In genomic region chr16:4602330-4602729, GRCh38 we compare ENCODE assay signal across 30 cellular contexts. TPM values are rescaled to one million over a fixed set of nuclear protein-coding genes. Genes with fewer than 3 reads are reported as not detected.
DNase-seq lines count a peak whose midpoint lies in the region; ATAC-seq, FAIRE-seq and TF ChIP-seq lines count a peak whose summit lies in the region.
"Had no signal": no experiment of that assay in that cellular context is flagged by ENCODE, and none has a peak within 500 bp of the region (broad histone marks: within the 10 kb centered on the region; RNA-seq: fewer than 3 reads in every experiment).

No MANE protein-coding gene starts in this region.

- no peak overlapping the region for H4K8ac ChIP-seq in IMR-90 (ENCODE audit: low read depth in 2 of 2, low read length in 2 of 2)

- H3K4me1 ChIP-seq in BLaER1 treated with 17β-estradiol and CSF1 and Interleukin-3, amounts not matched to agents 10 nM and 100 nM: peaks cover 7 to 41% (median 28%) of the 10 kb centered on the region in 10 experiments; a peak in 18 of 20 replicates
- H3K4me1 ChIP-seq in IMR-90 (ENCODE audit: control insufficient read depth, insufficient read depth, low read length) (no peaks in the 10 kb centered on the region), HepG2 (ENCODE audit: insufficient read depth, low read length) (peaks cover 33% of the 10 kb centered on the region), PC-9 (replicated peaks; ENCODE audit: insufficient read depth) (no peaks in the 10 kb centered on the region)

- peak overlapping the region; percentile 50 for H2AK9ac ChIP-seq in IMR-90 (replicated peaks; ENCODE audit: low read depth, low read length, poor library complexity)

- in situ Hi-C loops in IMR-90 (cut with MboI; ENCODE audit: low sequenced_read_pairs) (no loop called here), HepG2 (cut with HindIII; ENCODE audit: extremely low pct_ligation_motif_present, low pct_unique_long_range_greater_than_20kb) (no loop called here)

- H2BK120ac ChIP-seq in IMR-90 (ENCODE audit: low read depth, low read length): no peak overlapping the region

- H3K56ac ChIP-seq in IMR-90 (ENCODE audit: extremely low read depth, insufficient read depth, low read length): no peak overlapping the region

- no peak overlapping the region for H3K14ac ChIP-seq in IMR-90 (replicated peaks; ENCODE audit: low read depth, low read length)

- no peak for TF ChIP-seq CTCF in IMR-90 (conservative IDR thresholded peaks at IDR 0.05; ENCODE audit: low read depth, low read length)
- TF ChIP-seq CTCF in HepG2 (CRISPR knock-in tag; IDR thresholded peaks at IDR 0.05): no peak
- TF ChIP-seq CTCF in PC-9 (conservative IDR thresholded peaks at IDR 0.05): no peak

- dilution Hi-C loops in IMR-90 (cut with HindIII; ENCODE audit: low sequenced_read_pairs, unreplicated experiment): no loop called here

- H4K20me1 ChIP-seq in BLaER1 treated with 17β-estradiol and CSF1 and Interleukin-3, amounts not matched to agents 10 nM and 100 nM: peaks cover 0 to 40% (median 14%) of the 10 kb centered on the region in 11 experiments; a peak in 14 of 22 replicates
- H4K20me1 ChIP-seq in IMR-90 (ENCODE audit: insufficient read depth, low read length) (peaks cover 3% of the 10 kb centered on the region), HepG2 (ENCODE audit: insufficient read depth, low read length) (no peaks in the 10 kb centered on the region), PC-9 (ENCODE audit: insufficient read depth) (peaks cover 9% of the 10 kb centered on the region; the same call in 1 of the 2 replicates)

- no peaks in the 10 kb centered on the region for H3K9me3 ChIP-seq in BLaER1 treated with 17β-estradiol and CSF1 and Interleukin-3, amounts not matched to agents 10 nM and 100 nM (replicated peaks in 1 of 11)
- H3K9me3 ChIP-seq in IMR-90 (ENCODE audit: control insufficient read depth, insufficient read depth, low read length) (no peaks in the 10 kb centered on the region), HepG2 (ENCODE audit: low read length) (no peaks in the 10 kb centered on the region), PC-9 (ENCODE audit: insufficient read depth, low read depth) (no peaks in the 10 kb centered on the region)
- H3K9me3 ChIP-seq: MG63 had no signal

- H2AFZ ChIP-seq in IMR-90 (replicated peaks; ENCODE audit: low read length, poor library complexity) (peak overlapping the region; percentile 39), HepG2 (ENCODE audit: low read length) (no peak overlapping the region), PC-9 (no peak overlapping the region)
- H2AFZ ChIP-seq: GM23338 had no signal

- no peaks in the 10 kb centered on the region for H3K9me1 ChIP-seq in IMR-90 (ENCODE audit: insufficient read depth, low read length)

- peak overlapping the region in 9 of 11 experiments; percentile 34 to 77 (median 69); a peak in 17 of 22 replicates for H3K4me2 ChIP-seq in BLaER1 treated with 17β-estradiol and CSF1 and Interleukin-3, amounts not matched to agents 10 nM and 100 nM
- H3K4me2 ChIP-seq in IMR-90 (ENCODE audit: low read depth, low read length) (no peak overlapping the region), HepG2 (ENCODE audit: low read depth, low read length) (no peak overlapping the region), PC-9 (no peak overlapping the region)
- H3K4me2 ChIP-seq: GM23338 had no signal

- ATAC-seq in IMR-90 (ENCODE audit: low read depth): no peak
- ATAC-seq in HepG2: no peak; the same call in 2 of the 3 replicates
- ATAC-seq in sciatic nerve: peak; percentile 5
- ATAC-seq: GM12878, HCT116 had no signal

- H3K79me1 ChIP-seq in IMR-90 (ENCODE audit: low read depth in 1 of 2, low read length in 2 of 2): peaks cover under 1% of the 10 kb centered on the region in 2 experiments; a peak in 1 of 4 replicates

- TF ChIP-seq EP300 in HepG2 (IDR thresholded peaks at IDR 0.05; ENCODE audit: low read depth in 2 of 2, low read length in 2 of 2): no peak
- TF ChIP-seq EP300 in HepG2 (CRISPR knock-in tag; IDR thresholded peaks at IDR 0.05; ENCODE audit: borderline replicate concordance): no peak

- TF ChIP-seq RAD21 in IMR-90 (IDR thresholded peaks at IDR 0.05; ENCODE audit: low read length): no peak
- no peak for TF ChIP-seq RAD21 in HepG2 (CRISPR knock-in tag; IDR thresholded peaks at IDR 0.05)

- WGBS in IMR-90 (ENCODE audit: extremely low coverage in 2 of 2, insufficient read length in 1 of 2), 2 experiments: no CpG with 5 or more reads among the region's 8 CpGs
- no CpG with 5 or more reads among the region's 8 CpGs for WGBS in HepG2 (ENCODE audit: low lambda C conversion rate)

- H3K4ac ChIP-seq in IMR-90 (ENCODE audit: low read depth, low read length): no peak overlapping the region

- CTCF ChIA-PET in IMR-90 (lab: Yijun Ruan, JAX) (no interaction called here), HepG2 (lab: Yijun Ruan, JAX; ENCODE audit: low intra/inter-chr PET ratio, low total read pairs) (no interaction called here), PC-9 (lab: Charles Lee) (no interaction called here)

- POLR2A ChIA-PET in IMR-90 (lab: Charles Lee; ENCODE audit: unreplicated experiment): no interaction called here
- POLR2A ChIA-PET in HepG2 (lab: Yijun Ruan, JAX): no interaction called here
- POLR2A ChIA-PET in PC-9 (lab: Charles Lee; ENCODE audit: unreplicated experiment): no interaction called here

- H3K36me3 ChIP-seq in BLaER1 treated with 17β-estradiol and CSF1 and Interleukin-3, amounts not matched to agents 10 nM and 100 nM: peaks cover 0 to 9% (median 2%) of the 10 kb centered on the region in 11 experiments; a peak in 8 of 22 replicates
- H3K36me3 ChIP-seq in IMR-90 (ENCODE audit: control insufficient read depth, insufficient read depth, low read length) (peaks cover 5% of the 10 kb centered on the region; the same call in 1 of the 2 replicates), HepG2 (replicated peaks in 1 of 2; ENCODE audit: control insufficient read depth in 1 of 2, insufficient read depth in 2 of 2, low read length in 2 of 2) (peaks cover 0 to under 1% of the 10 kb centered on the region in 2 experiments; a peak in 1 of 5 replicates), PC-9 (ENCODE audit: low read depth) (no peaks in the 10 kb centered on the region)

- H3K9ac ChIP-seq in BLaER1 treated with 17β-estradiol and CSF1 and Interleukin-3, amounts not matched to agents 10 nM and 100 nM: peak overlapping the region in 6 of 11 experiments; percentile 1 to 34 (median 28); a peak in 4 of 22 replicates
- H3K9ac ChIP-seq in IMR-90 (ENCODE audit: low read depth, low read length) (no peak overlapping the region), HepG2 (ENCODE audit: insufficient read depth, low read depth, low read length) (no peak overlapping the region)

- no peak overlapping the region for H2AK5ac ChIP-seq in IMR-90 (ENCODE audit: low read depth, low read length)

- H3K9me2 ChIP-seq in PC-9 (ENCODE audit: insufficient read depth): no peaks in the 10 kb centered on the region

- no peak overlapping the region for H3K27ac ChIP-seq in BLaER1 treated with 17β-estradiol and CSF1 and Interleukin-3, amounts not matched to agents 10 nM and 100 nM
- H3K27ac ChIP-seq in IMR-90 (ENCODE audit: insufficient read depth, low read length): no peak overlapping the region
- no peak overlapping the region for H3K27ac ChIP-seq in HepG2 (ENCODE audit: extremely low read length, insufficient read depth, low read length)
- H3K27ac ChIP-seq in PC-9: no peak overlapping the region
- H3K27ac ChIP-seq: SK-N-MC had no signal

- DNase-seq in IMR-90: no peak
- no peak for DNase-seq in HepG2 (ENCODE audit: low spot score)
- no peak for DNase-seq in sciatic nerve (ENCODE audit: low spot score)
- DNase-seq in NOMO-1 treated with dmso at 0.1 percent for 144 hours (lab: John Stamatoyannopoulos, UW; ENCODE audit: unreplicated experiment): no peak
- no peak for DNase-seq in DMS53 (lab: John Stamatoyannopoulos, UW)
- DNase-seq in PC-9: no peak
- DNase-seq: C1 segment of cervical spinal cord; CD4-positive, alpha-beta memory T cell; COR-L47; DMS79; EL; GDM1; KG1; MG63; NCI-H1694; NCI-H2029 treated with DMSO at 0.1 percent for 48 hours; NCI-H2227 treated with DMSO at 0.1 percent for 48 hours; NCI-H526 treated with DMSO at 0.1 percent for 48 hours; OCI-M1; SIG-M5 had no signal

- TF ChIP-seq POLR2A in IMR-90 (IDR thresholded peaks at IDR 0.05; ENCODE audit: low read depth, low read length) (no peak), HepG2 (IDR thresholded peaks at IDR 0.05; ENCODE audit: insufficient read depth in 1 of 2, low read depth in 2 of 2, low read length in 2 of 2) (no peak)

- H3F3A ChIP-seq in PC-9 (ENCODE audit: insufficient read depth, low read depth): 0 out of 2 replicates have a peak, but pooled peaks cover 7% of the 10 kb centered on the region

- BruUV-seq in IMR-90 (replicated peaks; lab: Mats Ljungman, UMichigan): no TSS peak
- BruUV-seq in HepG2 (replicated peaks; lab: Mats Ljungman, UMichigan): no TSS peak
- no TSS peak for BruUV-seq in PC-9 (replicated peaks; lab: Mats Ljungman, UMichigan)

- H2BK20ac ChIP-seq in IMR-90 (ENCODE audit: low read depth, low read length): no peak overlapping the region

- H3K27me3 ChIP-seq in BLaER1 treated with 17β-estradiol and CSF1 and Interleukin-3, amounts not matched to agents 10 nM and 100 nM: peaks cover 0 to 19% (median 10%) of the 10 kb centered on the region in 11 experiments; a peak in 10 of 22 replicates
- peaks cover 19% of the 10 kb centered on the region for H3K27me3 ChIP-seq in IMR-90 (ENCODE audit: control insufficient read depth, insufficient read depth, low read length)
- H3K27me3 ChIP-seq in HepG2 (ENCODE audit: control insufficient read depth in 1 of 2, insufficient read depth in 2 of 2, low read length in 2 of 2): peaks cover 4 to 55% of the 10 kb centered on the region in 2 experiments; a peak in 4 of 5 replicates
- peaks cover 22% of the 10 kb centered on the region for H3K27me3 ChIP-seq in PC-9 (ENCODE audit: insufficient read depth, low read depth)
- H3K27me3 ChIP-seq: MG63 had no signal

- H2BK5ac ChIP-seq in IMR-90 (ENCODE audit: low read depth, low read length, poor library complexity, severe bottlenecking): no peak overlapping the region

- H2BK15ac ChIP-seq in IMR-90 (ENCODE audit: low read depth, low read length): no peak overlapping the region

- no peak overlapping the region for H4K91ac ChIP-seq in IMR-90 (ENCODE audit: insufficient read depth, low read depth, low read length)

- no peak overlapping the region for H3K18ac ChIP-seq in IMR-90 (ENCODE audit: low read depth, low read length)

- no peak overlapping the region for H3K4me3 ChIP-seq in BLaER1 treated with 17β-estradiol and CSF1 and Interleukin-3, amounts not matched to agents 10 nM and 100 nM
- H3K4me3 ChIP-seq in IMR-90 (ENCODE audit: insufficient read depth, low read depth, low read length): no peak overlapping the region
- no peak overlapping the region for H3K4me3 ChIP-seq in HepG2 (replicated peaks in 1 of 3; ENCODE audit: insufficient read depth in 1 of 3, low read depth in 2 of 3, low read length in 3 of 3)
- no peak overlapping the region for H3K4me3 ChIP-seq in PC-9
- H3K4me3 ChIP-seq: GM12878, GM23338, MG63, SK-N-MC had no signal

- no peak for FAIRE-seq in HepG2 (lab: Jason Lieb, UNC)
- FAIRE-seq: A204.1, GM12878, RCC 7860 had no signal

- H3K79me2 ChIP-seq in HepG2 (ENCODE audit: insufficient read depth, low read length) (no peaks in the 10 kb centered on the region), PC-9 (ENCODE audit: low read depth) (no peaks in the 10 kb centered on the region)

- no peak overlapping the region for H4K5ac ChIP-seq in IMR-90 (ENCODE audit: low read depth, low read length)

- H3K23ac ChIP-seq in IMR-90 (ENCODE audit: low read depth, low read length): no peak overlapping the region

- intact Hi-C loops in IMR-90 (cut with micrococcal nuclease) (no loop called here), HepG2 (cut with micrococcal nuclease; ENCODE audit: unreplicated experiment) (no loop called here), sciatic nerve (cut with DNase I) (no loop called here), PC-9 (cut with micrococcal nuclease; ENCODE audit: unreplicated experiment) (no loop called here)

RNA-seq across cellular contexts. Expression of gene UBALD1, which starts 12.4 kb away (rescaled TPM):
- total RNA-seq in IMR-90 (2012; rRNA removed) (1.3 and 1.9 TPM in 2 replicates), HepG2 (2016; rRNA removed; fragmentation: Illumina TruSeq; extraction: Trizol) (3.3 and 6.8 TPM in 2 replicates), sciatic nerve (30.8 TPM), PC-9 (2021) (58.4 and 68.7 TPM in 2 replicates)
- polyA plus RNA-seq in IMR-90 (2012; rRNA removed) (14.5 and 20.5 TPM in 2 replicates), HepG2 (2011; rRNA removed) (12.3 and 16.6 TPM in 2 replicates)
- polyA plus RNA-seq in IMR-90 (2012; cell fraction: cytosol; rRNA removed): 12.3 and 29.5 TPM in 2 replicates
- polyA plus RNA-seq in IMR-90 (2012; cell fraction: nucleus; rRNA removed; ENCODE audit: low replicate concordance): 53.3 and 131 TPM in 2 replicates
- total RNA-seq in HepG2 (2016; cell fraction: cytosol; rRNA removed; fragmentation: Illumina TruSeq; extraction: Trizol; ENCODE audit: low read depth): 4.8 and 5.6 TPM in 2 replicates
- 3.5 and 7.2 TPM in 2 replicates for total RNA-seq in HepG2 (2016; cell fraction: insoluble cytoplasmic fraction; rRNA removed; fragmentation: Illumina TruSeq; extraction: Trizol)
- 8.2 and 9.8 TPM in 2 replicates for total RNA-seq in HepG2 (2016; cell fraction: membrane; rRNA removed; fragmentation: Illumina TruSeq; extraction: Trizol)
- 5.1 and 5.7 TPM in 2 replicates for total RNA-seq in HepG2 (2016; cell fraction: nucleus; rRNA removed; fragmentation: Illumina TruSeq; extraction: Trizol)
- 4.3 and 9.4 TPM in 2 replicates for polyA plus RNA-seq in HepG2 (2011; cell fraction: cytosol; rRNA removed)
- polyA plus RNA-seq in HepG2 (2011; cell fraction: nucleus; rRNA removed): 78.3 and 112 TPM in 2 replicates
- polyA plus RNA-seq in HepG2 (2012): 16.2 and 21.4 TPM in 2 replicates
- polyA plus RNA-seq in HepG2 (2016; cell fraction: cytosol; fragmentation: Illumina TruSeq; extraction: Trizol; ENCODE audit: low read depth): 15.8 and 19.4 TPM in 2 replicates
- 11.4 and 12.9 TPM in 2 replicates for polyA plus RNA-seq in HepG2 (2016; cell fraction: insoluble cytoplasmic fraction; fragmentation: Illumina TruSeq; extraction: Trizol; ENCODE audit: low read depth)
- polyA plus RNA-seq in HepG2 (2016; cell fraction: membrane; fragmentation: Illumina TruSeq; extraction: Trizol; ENCODE audit: low read depth): 21.1 and 23.4 TPM in 2 replicates
- 30.5 and 32.7 TPM in 2 replicates for polyA plus RNA-seq in HepG2 (2016; cell fraction: nucleus; fragmentation: Illumina TruSeq; extraction: Trizol; ENCODE audit: insufficient read depth, low read depth)
- polyA minus RNA-seq in HepG2 (2011; rRNA and poly(A)+ RNA removed; ENCODE audit: low replicate concordance): 9.9 and 17.0 TPM in 2 replicates
- 8.7 and 11.7 TPM in 2 replicates for polyA minus RNA-seq in HepG2 (2011; cell fraction: cytosol; rRNA and poly(A)+ RNA removed)
- polyA minus RNA-seq in HepG2 (2011; cell fraction: nucleus; rRNA and poly(A)+ RNA removed): 23.5 and 25.2 TPM in 2 replicates

RNA-seq across cellular contexts. Expression of gene MGRN1, which starts 22.3 kb away (rescaled TPM):
- total RNA-seq in IMR-90 (2012; rRNA removed) (11.7 and 13.9 TPM in 2 replicates), HepG2 (2016; rRNA removed; fragmentation: Illumina TruSeq; extraction: Trizol) (11.9 and 14.8 TPM in 2 replicates), sciatic nerve (75.3 TPM), PC-9 (2021) (67.9 and 70.4 TPM in 2 replicates)
- polyA plus RNA-seq in IMR-90 (2012; rRNA removed) (26.7 and 32.7 TPM in 2 replicates), HepG2 (2011; rRNA removed) (11.6 and 12.6 TPM in 2 replicates)
- polyA plus RNA-seq in IMR-90 (2012; cell fraction: cytosol; rRNA removed): 29.0 and 31.5 TPM in 2 replicates
- polyA plus RNA-seq in IMR-90 (2012; cell fraction: nucleus; rRNA removed; ENCODE audit: low replicate concordance): 31.0 and 54.6 TPM in 2 replicates
- 6.7 and 12.0 TPM in 2 replicates for total RNA-seq in HepG2 (2016; cell fraction: cytosol; rRNA removed; fragmentation: Illumina TruSeq; extraction: Trizol; ENCODE audit: low read depth)
- 13.0 and 13.6 TPM in 2 replicates for total RNA-seq in HepG2 (2016; cell fraction: insoluble cytoplasmic fraction; rRNA removed; fragmentation: Illumina TruSeq; extraction: Trizol)
- total RNA-seq in HepG2 (2016; cell fraction: membrane; rRNA removed; fragmentation: Illumina TruSeq; extraction: Trizol): 14.0 and 16.7 TPM in 2 replicates
- 17.0 and 22.2 TPM in 2 replicates for total RNA-seq in HepG2 (2016; cell fraction: nucleus; rRNA removed; fragmentation: Illumina TruSeq; extraction: Trizol)
- polyA plus RNA-seq in HepG2 (2011; cell fraction: cytosol; rRNA removed): 4.9 and 6.2 TPM in 2 replicates
- 87.1 and 98.5 TPM in 2 replicates for polyA plus RNA-seq in HepG2 (2011; cell fraction: nucleus; rRNA removed)
- polyA plus RNA-seq in HepG2 (2012): 31.8 and 31.9 TPM in 2 replicates
- polyA plus RNA-seq in HepG2 (2016; cell fraction: cytosol; fragmentation: Illumina TruSeq; extraction: Trizol; ENCODE audit: low read depth): 3.9 and 4.3 TPM in 2 replicates
- 22.5 and 31.3 TPM in 2 replicates for polyA plus RNA-seq in HepG2 (2016; cell fraction: insoluble cytoplasmic fraction; fragmentation: Illumina TruSeq; extraction: Trizol; ENCODE audit: low read depth)
- polyA plus RNA-seq in HepG2 (2016; cell fraction: membrane; fragmentation: Illumina TruSeq; extraction: Trizol; ENCODE audit: low read depth): 11.4 and 11.5 TPM in 2 replicates
- polyA plus RNA-seq in HepG2 (2016; cell fraction: nucleus; fragmentation: Illumina TruSeq; extraction: Trizol; ENCODE audit: insufficient read depth, low read depth): 54.4 and 55.4 TPM in 2 replicates
- 12.5 and 23.7 TPM in 2 replicates for polyA minus RNA-seq in HepG2 (2011; rRNA and poly(A)+ RNA removed; ENCODE audit: low replicate concordance)
- 16.2 and 19.1 TPM in 2 replicates for polyA minus RNA-seq in HepG2 (2011; cell fraction: cytosol; rRNA and poly(A)+ RNA removed)
- polyA minus RNA-seq in HepG2 (2011; cell fraction: nucleus; rRNA and poly(A)+ RNA removed): 26.4 and 28.5 TPM in 2 replicates

RNA-seq across cellular contexts. Expression of gene C16orf96, which starts 46.2 kb away (rescaled TPM):
- not detected in 2 replicates for total RNA-seq in IMR-90 (2012; rRNA removed)
- polyA plus RNA-seq in IMR-90 (2012; rRNA removed): not detected in 2 replicates
- polyA plus RNA-seq in IMR-90 (2012; cell fraction: cytosol; rRNA removed): not detected in 2 replicates
- polyA plus RNA-seq in IMR-90 (2012; cell fraction: nucleus; rRNA removed; ENCODE audit: low replicate concordance): 0.01 TPM in 1 of 2 replicates, not detected in the other
- not detected in 2 replicates for total RNA-seq in HepG2 (2016; rRNA removed; fragmentation: Illumina TruSeq; extraction: Trizol)
- total RNA-seq in HepG2 (2016; cell fraction: cytosol; rRNA removed; fragmentation: Illumina TruSeq; extraction: Trizol; ENCODE audit: low read depth): not detected in 2 replicates
- 0.02 TPM in 1 of 2 replicates, not detected in the other for total RNA-seq in HepG2 (2016; cell fraction: insoluble cytoplasmic fraction; rRNA removed; fragmentation: Illumina TruSeq; extraction: Trizol)
- total RNA-seq in HepG2 (2016; cell fraction: membrane; rRNA removed; fragmentation: Illumina TruSeq; extraction: Trizol): 0.06 TPM in 1 of 2 replicates, not detected in the other
- total RNA-seq in HepG2 (2016; cell fraction: nucleus; rRNA removed; fragmentation: Illumina TruSeq; extraction: Trizol): not detected in 2 replicates
- polyA plus RNA-seq in HepG2 (2011; rRNA removed): 0.03 TPM in 2 replicates
- 0.01 and 0.03 TPM in 2 replicates for polyA plus RNA-seq in HepG2 (2011; cell fraction: cytosol; rRNA removed)
- polyA plus RNA-seq in HepG2 (2011; cell fraction: nucleus; rRNA removed): 0.09 and 0.10 TPM in 2 replicates
- 0.07 and 0.08 TPM in 2 replicates for polyA plus RNA-seq in HepG2 (2012)
- not detected in 2 replicates for polyA plus RNA-seq in HepG2 (2016; cell fraction: cytosol; fragmentation: Illumina TruSeq; extraction: Trizol; ENCODE audit: low read depth)
- not detected in 2 replicates for polyA plus RNA-seq in HepG2 (2016; cell fraction: insoluble cytoplasmic fraction; fragmentation: Illumina TruSeq; extraction: Trizol; ENCODE audit: low read depth)
- polyA plus RNA-seq in HepG2 (2016; cell fraction: membrane; fragmentation: Illumina TruSeq; extraction: Trizol; ENCODE audit: low read depth): not detected in 2 replicates
- polyA plus RNA-seq in HepG2 (2016; cell fraction: nucleus; fragmentation: Illumina TruSeq; extraction: Trizol; ENCODE audit: insufficient read depth, low read depth): 0.15 TPM in 1 of 2 replicates, not detected in the other
- 0.24 TPM in 1 of 2 replicates, not detected in the other for polyA minus RNA-seq in HepG2 (2011; rRNA and poly(A)+ RNA removed; ENCODE audit: low replicate concordance)
- not detected in 2 replicates for polyA minus RNA-seq in HepG2 (2011; cell fraction: cytosol; rRNA and poly(A)+ RNA removed)
- polyA minus RNA-seq in HepG2 (2011; cell fraction: nucleus; rRNA and poly(A)+ RNA removed): not detected in 2 replicates
- total RNA-seq in sciatic nerve: 0.22 TPM
- total RNA-seq in PC-9 (2021): 0.13 and 0.15 TPM in 2 replicates
- total RNA-seq: HT-29, NCI-H460 had no signal
- polyA plus RNA-seq: AG04450; CD4-positive, alpha-beta memory T cell had no signal

Comparison
In these comparisons a context has a peak if more than half of its experiments do, and no peak if none do; other contexts are left out.
1. H3K4me2 ChIP-seq: peak in BLaER1 treated with 17β-estradiol and CSF1 and Interleukin-3, amounts not matched to agents 10 nM and 100 nM (9 of 11); none in IMR-90 (single experiment), HepG2 (single experiment) and PC-9 (single experiment).
2. H3K9ac ChIP-seq: peak in BLaER1 treated with 17β-estradiol and CSF1 and Interleukin-3, amounts not matched to agents 10 nM and 100 nM (6 of 11); none in IMR-90 (single experiment) and HepG2 (single experiment).